In genomic region chr16:81615411-81615810, GRCh38 we compare ENCODE assay signal across 15 cellular contexts.
"Had no signal": no experiment of that assay in that cellular context is flagged by ENCODE, and none has a peak within 500 bp of the region (broad histone marks: within the 10 kb centered on the region; RNA-seq: fewer than 3 reads in every experiment).

No MANE protein-coding gene starts in this region.

- ATAC-seq: heart left ventricle, right cardiac atrium had no signal

- H3K27ac ChIP-seq: parathyroid adenoma, tibial artery, VCaP had no signal

- H3K4me3 ChIP-seq: heart left ventricle, mucosa of descending colon, tibial artery had no signal

- H3K9ac ChIP-seq: parathyroid adenoma had no signal

- H3K27me3 ChIP-seq: heart left ventricle, tibial artery had no signal

- H2AFZ ChIP-seq: parathyroid adenoma had no signal

- H3K36me3 ChIP-seq: tibial artery had no signal

- DNase-seq: activated CD4-positive, alpha-beta T cell treated with anti-CD3 and anti-CD28 coated beads, Interleukin-2, amount 10 ng/mL, durations not matched to agents 24 days and 14 days; activated CD8-positive, alpha-beta T cell treated with anti-CD3 and anti-CD28 coated beads, Interleukin-2, amount 10 ng/mL, durations not matched to agents 7 days and 5 days; activated gamma-delta T cell treated with Interleukin-2 at 50 U/mL for 16 hours; islet precursor cell; left colon; nephron progenitor cell; right cardiac atrium; stimulated activated CD4-positive, alpha-beta T cell treated with anti-CD3 and anti-CD28 coated beads, Interleukin-12 subunit alpha, Interleukin-12 subunit beta, amount 100 ng/mL, for 4 hours; stimulated activated CD4-positive, alpha-beta T cell treated with anti-CD3 and anti-CD28 coated beads, Interleukin-4, amount 100 ng/mL, for 4 hours; substantia nigra; tibial artery had no signal

- H3K9me3 ChIP-seq: heart left ventricle, mucosa of descending colon, tibial artery had no signal

- H3K4me1 ChIP-seq: parathyroid adenoma had no signal
